In genomic region chr3:61699622-61700021, GRCh38 we compare ENCODE assay signal across 1 cellular context.
A peak's percentile ranks its signal among the peaks of the same experiment; 100 is the strongest.
TF ChIP-seq lines count a peak whose summit lies in the region.

No MANE protein-coding gene starts in this region.

TF ChIP-seq in GM23338, 12 proteins besides CTCF, POLR2A, EP300 and RAD21 (continued from another document):
- peak; percentile 30; the same call in 1 of the 2 replicates for TF ChIP-seq ZNF462 (CRISPR knock-in tag; IDR thresholded peaks at IDR 0.05)
TF ChIP-seq in GM23338: peak in this region for 2.
